Comparison of ENCODE assay signal across 8 cellular contexts in the genomic region with DNA sequence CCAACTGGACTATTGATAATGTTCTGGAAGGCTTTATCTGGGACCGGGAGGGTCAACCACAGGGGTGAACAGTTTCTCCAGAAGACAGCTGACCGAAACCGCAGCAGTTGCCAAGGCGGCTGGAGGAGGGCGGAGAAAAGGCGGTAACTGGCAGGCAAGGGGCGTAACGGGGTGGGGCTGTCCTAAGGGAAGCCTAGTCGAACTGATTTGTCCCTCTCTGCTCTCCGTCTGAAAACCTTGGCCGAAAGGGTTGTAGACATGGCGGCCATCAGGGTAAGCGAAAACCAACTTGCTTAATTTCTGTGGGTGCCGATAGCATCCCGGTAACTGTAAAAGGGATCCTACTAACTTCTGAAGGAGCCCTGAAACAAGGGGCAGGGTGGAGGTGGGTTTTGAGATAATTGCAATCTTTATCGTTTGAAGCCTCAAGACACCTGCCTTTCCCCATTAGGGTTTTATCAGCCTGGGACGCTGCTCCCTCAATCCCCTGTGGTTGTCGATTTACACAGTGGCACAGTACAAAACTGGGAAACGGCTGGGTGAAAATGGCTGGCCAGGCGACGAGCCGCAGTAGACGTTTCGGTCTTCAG. TPM values are rescaled to one million over a fixed set of nuclear protein-coding genes. Genes with fewer than 3 reads are reported as not detected.
DNase-seq lines count a peak whose midpoint lies in the region; ATAC-seq and TF ChIP-seq lines count a peak whose summit lies in the region.

A gene with protein sequence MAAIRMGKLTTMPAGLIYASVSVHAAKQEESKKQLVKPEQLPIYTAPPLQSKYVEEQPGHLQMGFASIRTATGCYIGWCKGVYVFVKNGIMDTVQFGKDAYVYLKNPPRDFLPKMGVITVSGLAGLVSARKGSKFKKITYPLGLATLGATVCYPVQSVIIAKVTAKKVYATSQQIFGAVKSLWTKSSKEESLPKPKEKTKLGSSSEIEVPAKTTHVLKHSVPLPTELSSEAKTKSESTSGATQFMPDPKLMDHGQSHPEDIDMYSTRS (plus strand): TSS at position 223 of the 590 bp plus-strand sequence. CDS start 36 bp downstream, at position 259.

- H3K36me3 Mint-ChIP-seq in activated CD4-positive, alpha-beta T cell treated with anti-CD3 and anti-CD28 coated beads for 36 hours (ENCODE audit: low read depth) = peaks cover 3% of the 10 kb centered on the region

- TF ChIP-seq CTCF in colonic mucosa (IDR thresholded peaks at IDR 0.05) = no peak

- H3K9me3 ChIP-seq in colonic mucosa = no peaks in the 10 kb centered on the region

- intact Hi-C loops in activated CD4-positive, alpha-beta T cell treated with anti-CD3 and anti-CD28 coated beads for 36 hours (cut with DNase I, micrococcal nuclease) = loop anchor here in 1 of 2 experiments (5.0 to 10.0 kb wide), 3 partner anchors 49 to 1044 kb away; partner anchors contain the start of genes CHM and HDX
- intact Hi-C loops in colonic mucosa (cut with DNase I) (no loop called here), left colon (cut with DNase I, micrococcal nuclease) (no loop called here)

- TF ChIP-seq POLR2A in GM19099 (IDR thresholded peaks at IDR 0.05; ENCODE audit: extremely low read depth, insufficient read length, low read depth) = peak; percentile 49

- H3K36me3 ChIP-seq in colonic mucosa = no peaks in the 10 kb centered on the region

- CTCF ChIA-PET in activated CD4-positive, alpha-beta T cell treated with anti-CD3 and anti-CD28 coated beads for 36 hours (lab: Charles Lee) = interaction anchor here (0.6 kb wide), 1 partner anchor 216 kb away, joined by 3 read pairs; no protein-coding TSS in a partner anchor

- no peaks in the 10 kb centered on the region for H3K9me3 Mint-ChIP-seq in activated CD4-positive, alpha-beta T cell treated with anti-CD3 and anti-CD28 coated beads for 36 hours (ENCODE audit: low read depth)

- no peaks in the 10 kb centered on the region for H3K27me3 Mint-ChIP-seq in activated CD4-positive, alpha-beta T cell treated with anti-CD3 and anti-CD28 coated beads for 36 hours

- peak; percentile 93 for ATAC-seq in HG03378 (IDR thresholded peaks at IDR 0.05; ENCODE audit: unreplicated experiment)
- peak; percentile 93 for ATAC-seq in activated CD4-positive, alpha-beta T cell treated with anti-CD3 and anti-CD28 coated beads for 36 hours
- peak; percentile 99 for ATAC-seq in left colon

- H3K4me1 Mint-ChIP-seq in activated CD4-positive, alpha-beta T cell treated with anti-CD3 and anti-CD28 coated beads for 36 hours = peaks cover 21% of the 10 kb centered on the region

- peak within 1 kb of the TSS; percentile 58 for H3K4me3 ChIP-seq in colonic mucosa

- DNase-seq in AG20443 (ENCODE audit: low spot score) = peak; percentile 87
- peak; percentile 79 for DNase-seq in NCI-H510A (lab: John Stamatoyannopoulos, UW)
- peak; percentile 88 for DNase-seq in activated CD4-positive, alpha-beta T cell treated with anti-CD3 and anti-CD28 coated beads for 36 hours
- DNase-seq in colonic mucosa = peak; percentile 90
- peak; percentile 87 to 90 for DNase-seq in left colon
- DNase-seq in stimulated activated CD4-positive, alpha-beta T cell treated with anti-CD3 and anti-CD28 coated beads, Interleukin-1b, Interleukin-23, amount 100 ng/mL, for 4 hours (ENCODE audit: low read depth in 2 of 2) = peak; percentile 52 to 64

- H3K4me1 ChIP-seq in colonic mucosa = no peaks in the 10 kb centered on the region

- POLR2A ChIA-PET in activated CD4-positive, alpha-beta T cell treated with anti-CD3 and anti-CD28 coated beads for 36 hours (lab: Charles Lee) = no interaction called here

- H3K9ac ChIP-seq in colonic mucosa (ENCODE audit: low read depth in 2 of 2, low read length in 2 of 2) = peak within 1 kb of the TSS in 1 of 2 donors; percentile 63

- peak within 1 kb of the TSS; percentile 47 for H3K27ac ChIP-seq in colonic mucosa

- H3K4me3 Mint-ChIP-seq in activated CD4-positive, alpha-beta T cell treated with anti-CD3 and anti-CD28 coated beads for 36 hours = peak within 1 kb of the TSS; percentile 79

- no peaks in the 10 kb centered on the region for H3K27me3 ChIP-seq in colonic mucosa

- peak within 1 kb of the TSS; percentile 58 for H3K27ac Mint-ChIP-seq in activated CD4-positive, alpha-beta T cell treated with anti-CD3 and anti-CD28 coated beads for 36 hours

RNA-seq across cellular contexts. Expression of the gene that starts here (rescaled TPM):
- total RNA-seq in activated CD4-positive, alpha-beta T cell treated with anti-CD3 and anti-CD28 coated beads for 36 hours = 10 to 100 TPM; 18.3 to 22.3 TPM
- total RNA-seq in colonic mucosa = 10 to 100 TPM; 22.3 to 31.9 TPM
- total RNA-seq in left colon = 10 to 100 TPM; 22.8 to 24.4 TPM

Comparison
In these comparisons a context has a peak if more than half of its experiments do, and no peak if none do; other contexts are left out.
1. Peak in every context shown above with its lines: DNase-seq, ATAC-seq, H3K4me3 ChIP-seq and H3K27ac ChIP-seq.